8 cellular contexts compared by ENCODE assay signal in genomic region chr1:146478125-146478720, GRCh38.
A peak's percentile ranks its signal among the peaks of the same experiment; 100 is the strongest.
DNase-seq lines count a peak whose midpoint lies in the region; ATAC-seq and TF ChIP-seq lines count a peak whose summit lies in the region.
"Not testable (repeated sequence)": the region's sequence is repeated elsewhere in the genome, so short reads cannot be mapped to it uniquely, and the experiment has no call there.

No MANE protein-coding gene starts in this region.

- H3K4me1 Mint-ChIP-seq in CD14-positive monocyte: peaks cover 11% of the 10 kb centered on the region
- H3K4me1 Mint-ChIP-seq in stimulated activated effector memory CD8-positive, alpha-beta T cell treated with anti-CD3 and anti-CD28 coated beads, Interleukin-12 subunit alpha, Interleukin-12 subunit beta, amount 100 ng/mL, for 72 hours: not testable (repeated sequence)

- H3K4me3 ChIP-seq in HAP-1; fibroblast of pulmonary artery (replicated peaks; ENCODE audit: low read depth, low read length): not testable (repeated sequence)

- TF ChIP-seq CTCF in CD14-positive monocyte (IDR thresholded peaks at IDR 0.05) (peak; percentile 83), fibroblast of pulmonary artery (IDR thresholded peaks at IDR 0.05; ENCODE audit: low read length, missing control alignments) (peak; percentile 62)

- H3K27ac Mint-ChIP-seq in CD14-positive monocyte: peak overlapping the region in 3 of 7 donors; percentile 19 to 68 (median 52)
- not testable (repeated sequence) for H3K27ac Mint-ChIP-seq in activated naive CD4-positive, alpha-beta T cell treated with anti-CD3 and anti-CD28 coated beads, Interleukin-2, amount 50 U/mL, for 72 hours; stimulated activated effector memory CD8-positive, alpha-beta T cell treated with anti-CD3 and anti-CD28 coated beads, Interleukin-12 subunit alpha, Interleukin-12 subunit beta, amount 100 ng/mL, for 72 hours

- H3K9me3 ChIP-seq in HAP-1: not testable (repeated sequence)

- H3K27me3 Mint-ChIP-seq in CD14-positive monocyte (ENCODE audit: low read depth in 3 of 3): not testable (repeated sequence)

- H3K9me3 Mint-ChIP-seq in CD14-positive monocyte; activated naive CD4-positive, alpha-beta T cell treated with anti-CD3 and anti-CD28 coated beads, Interleukin-2, amount 50 U/mL, for 72 hours; stimulated activated effector memory CD8-positive, alpha-beta T cell treated with anti-CD3 and anti-CD28 coated beads, Interleukin-12 subunit alpha, Interleukin-12 subunit beta, amount 100 ng/mL, for 72 hours: not testable (repeated sequence)

- peak; percentile 36 to 52 for ATAC-seq in activated naive CD4-positive, alpha-beta T cell treated with anti-CD3 and anti-CD28 coated beads, Interleukin-2, amount 50 U/mL, for 72 hours
- peak; percentile 63 for ATAC-seq in stimulated activated effector memory CD8-positive, alpha-beta T cell treated with anti-CD3 and anti-CD28 coated beads, Interleukin-12 subunit alpha, Interleukin-12 subunit beta, amount 100 ng/mL, for 72 hours

- H3K4me1 ChIP-seq in HAP-1: not testable (repeated sequence)

- in situ Hi-C loops in HAP-1 (cut with MboI; ENCODE audit: low sequenced_read_pairs): not testable (repeated sequence)

- DNase-seq in CD14-positive monocyte (ENCODE audit: low spot score); activated naive CD4-positive, alpha-beta T cell treated with anti-CD3 and anti-CD28 coated beads, Interleukin-2, amount 50 U/mL, for 72 hours (ENCODE audit: low spot score in 2 of 2); stimulated activated effector memory CD8-positive, alpha-beta T cell treated with anti-CD3 and anti-CD28 coated beads, Interleukin-12 subunit alpha, Interleukin-12 subunit beta, amount 100 ng/mL, for 72 hours (ENCODE audit: low spot score in 2 of 2): not testable (repeated sequence)
- DNase-seq in HAP-1 (ENCODE audit: low spot score in 2 of 2) (peak; percentile 24 to 57), NCI-H2227 (lab: John Stamatoyannopoulos, UW; ENCODE audit: unreplicated experiment) (peak; percentile 44), SW480 (ENCODE audit: low spot score) (peak; percentile 13), fibroblast of pulmonary artery (ENCODE audit: low read depth) (peak; percentile 18), medulla oblongata (ENCODE audit: extremely low spot score) (peak; percentile 48)

- H3K36me3 ChIP-seq in HAP-1 (replicated peaks): not testable (repeated sequence)

- intact Hi-C loops in CD14-positive monocyte (cut with micrococcal nuclease): not testable (repeated sequence)

- peak overlapping the region in 1 of 2 donors; percentile 48 for H3K4me3 Mint-ChIP-seq in CD14-positive monocyte
- H3K4me3 Mint-ChIP-seq in stimulated activated effector memory CD8-positive, alpha-beta T cell treated with anti-CD3 and anti-CD28 coated beads, Interleukin-12 subunit alpha, Interleukin-12 subunit beta, amount 100 ng/mL, for 72 hours: not testable (repeated sequence)

- not testable (repeated sequence) for H3K27me3 ChIP-seq in HAP-1 (ENCODE audit: low read depth)

- not testable (repeated sequence) for H3K36me3 Mint-ChIP-seq in CD14-positive monocyte; activated naive CD4-positive, alpha-beta T cell treated with anti-CD3 and anti-CD28 coated beads, Interleukin-2, amount 50 U/mL, for 72 hours; stimulated activated effector memory CD8-positive, alpha-beta T cell treated with anti-CD3 and anti-CD28 coated beads, Interleukin-12 subunit alpha, Interleukin-12 subunit beta, amount 100 ng/mL, for 72 hours
